Comparison of ENCODE assay signal across 8 cellular contexts in genomic region chr1:182446033-182446669, GRCh38. TPM values are rescaled to one million over a fixed set of nuclear protein-coding genes. Genes with fewer than 3 reads are reported as not detected.
A peak's percentile ranks its signal among the peaks of the same experiment; 100 is the strongest.
DNase-seq lines count a peak whose midpoint lies in the region; ATAC-seq and TF ChIP-seq lines count a peak whose summit lies in the region.

No MANE protein-coding gene starts in this region.

- peak; percentile 76 for TF ChIP-seq CTCF in RWPE1 (conservative IDR thresholded peaks at IDR 0.05; ENCODE audit: low read depth)
- peak; percentile 37 for TF ChIP-seq CTCF in mucosa of descending colon (IDR thresholded peaks at IDR 0.05)

- POLR2A ChIA-PET in RWPE1 (lab: Yijun Ruan, JAX; ENCODE audit: low non-redundant PET): no interaction called here

- H3K27ac ChIP-seq in RWPE1: no peak overlapping the region

- DNase-seq in DMS153 treated with DMSO at 0.1 percent for 48 hours (lab: John Stamatoyannopoulos, UW; ENCODE audit: unreplicated experiment) (peak; percentile 85), MV-4-11 (lab: John Stamatoyannopoulos, UW) (peak; percentile 70), RWPE1 (ENCODE audit: low spot score) (peak; percentile 59), mucosa of descending colon (peak in 1 of 3 donors; percentile 62)
- peak in 2 of 3 experiments; percentile 10 to 30 for DNase-seq in effector memory CD8-positive, alpha-beta T cell

- H3K36me3 Mint-ChIP-seq in effector memory CD8-positive, alpha-beta T cell (ENCODE audit: insufficient read depth): no peaks in the 10 kb centered on the region

- no peaks in the 10 kb centered on the region for H3K36me3 ChIP-seq in mucosa of descending colon (ENCODE audit: low read depth)

- H3K27ac Mint-ChIP-seq in effector memory CD8-positive, alpha-beta T cell: no peak overlapping the region

- peaks cover 0 to 8% of the 10 kb centered on the region in 2 donors for H3K27me3 Mint-ChIP-seq in effector memory CD8-positive, alpha-beta T cell

- no peaks in the 10 kb centered on the region for H3K4me1 ChIP-seq in mucosa of descending colon (ENCODE audit: low read depth)

- no peaks in the 10 kb centered on the region for H3K9me3 ChIP-seq in mucosa of descending colon

- ATAC-seq in GM19452 (IDR thresholded peaks at IDR 0.05; ENCODE audit: unreplicated experiment): peak; percentile 73
- peak; percentile 63 for ATAC-seq in effector memory CD8-positive, alpha-beta T cell (replicated peaks)
- ATAC-seq in mucosa of descending colon: peak; percentile 84
- no peak for ATAC-seq in HG03378 (IDR thresholded peaks at IDR 0.05; ENCODE audit: unreplicated experiment)
- no peak for ATAC-seq in HG03520 (IDR thresholded peaks at IDR 0.05; ENCODE audit: unreplicated experiment)

- H3K4me3 Mint-ChIP-seq in effector memory CD8-positive, alpha-beta T cell: no peak overlapping the region

- no peak overlapping the region for H3K4me3 ChIP-seq in mucosa of descending colon

- no peaks in the 10 kb centered on the region for H3K9me3 Mint-ChIP-seq in effector memory CD8-positive, alpha-beta T cell

- peaks cover 0 to 4% of the 10 kb centered on the region in 2 donors for H3K4me1 Mint-ChIP-seq in effector memory CD8-positive, alpha-beta T cell (ENCODE audit: low read depth in 2 of 2)

- intact Hi-C loops in mucosa of descending colon (cut with DNase I, micrococcal nuclease): loop anchor here in 1 of 2 donors (5.0 kb wide), 1 partner anchor 151 kb away; no protein-coding TSS in a partner anchor

- CTCF ChIA-PET in RWPE1 (lab: Yijun Ruan, JAX): no interaction called here

RNA-seq across cellular contexts. Expression of gene RGSL1, which starts 3.8 kb away (rescaled TPM):
- total RNA-seq in mucosa of descending colon: not detected

RNA-seq across cellular contexts. Expression of gene TEDDM1, which starts 45.7 kb away (rescaled TPM):
- not detected for total RNA-seq in mucosa of descending colon

RNA-seq across cellular contexts. Expression of gene GLUL, which starts 54.6 kb away (rescaled TPM):
- total RNA-seq in mucosa of descending colon: 100 to 1,000 TPM; 364 to 851 (median 517) TPM

Comparison
In these comparisons a context has a peak if more than half of its experiments do, and no peak if none do; other contexts are left out.
1. ATAC-seq: peak in GM19452 (single experiment), effector memory CD8-positive, alpha-beta T cell (single experiment) and mucosa of descending colon (single experiment); none in HG03378 (single experiment) and HG03520 (single experiment).